In the genomic region with DNA sequence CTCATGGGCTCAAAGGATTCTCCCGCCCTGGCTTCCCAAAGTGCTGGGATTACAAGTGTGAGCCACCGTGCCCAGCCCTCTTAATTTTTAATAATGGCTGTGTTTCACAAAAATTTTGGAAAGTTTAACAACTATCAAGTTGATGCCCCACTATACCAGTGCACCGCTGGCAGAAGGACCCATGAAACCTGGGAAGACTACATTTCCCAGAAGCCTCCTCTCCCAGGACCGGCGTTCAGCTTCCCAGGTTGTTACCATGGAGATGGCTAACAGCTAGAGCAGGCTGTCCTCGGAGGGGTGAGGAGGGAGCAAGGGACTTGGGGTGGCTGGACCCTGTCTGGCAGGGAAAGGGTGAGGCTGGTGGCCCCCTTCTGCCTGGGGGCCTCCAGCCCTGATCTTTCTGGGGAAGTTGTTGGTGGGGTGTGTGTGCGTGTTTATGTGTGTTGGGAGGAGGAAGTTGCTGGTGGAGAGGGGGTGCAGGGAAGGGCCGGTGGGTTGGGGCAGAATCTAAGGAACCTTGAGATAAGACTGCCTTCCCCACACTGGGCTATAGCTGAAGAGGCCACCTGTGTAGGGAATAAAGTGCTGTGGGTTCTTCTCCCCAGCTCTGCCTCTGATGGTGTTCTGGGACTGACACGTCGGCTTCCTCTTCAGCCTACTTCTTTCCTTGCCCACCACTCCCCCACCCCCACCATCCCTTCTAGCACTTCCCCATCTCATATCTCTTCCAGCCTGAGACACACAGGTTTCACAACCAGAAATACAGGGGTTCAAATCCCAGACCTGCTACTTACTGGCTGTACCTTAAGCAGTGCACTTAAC, we compare ENCODE assay signal across 8 cellular contexts. TPM values are rescaled to one million over a fixed set of nuclear protein-coding genes. Genes with fewer than 3 reads are reported as not detected.
DNase-seq lines count a peak whose midpoint lies in the region; ATAC-seq and TF ChIP-seq lines count a peak whose summit lies in the region.

A gene with protein sequence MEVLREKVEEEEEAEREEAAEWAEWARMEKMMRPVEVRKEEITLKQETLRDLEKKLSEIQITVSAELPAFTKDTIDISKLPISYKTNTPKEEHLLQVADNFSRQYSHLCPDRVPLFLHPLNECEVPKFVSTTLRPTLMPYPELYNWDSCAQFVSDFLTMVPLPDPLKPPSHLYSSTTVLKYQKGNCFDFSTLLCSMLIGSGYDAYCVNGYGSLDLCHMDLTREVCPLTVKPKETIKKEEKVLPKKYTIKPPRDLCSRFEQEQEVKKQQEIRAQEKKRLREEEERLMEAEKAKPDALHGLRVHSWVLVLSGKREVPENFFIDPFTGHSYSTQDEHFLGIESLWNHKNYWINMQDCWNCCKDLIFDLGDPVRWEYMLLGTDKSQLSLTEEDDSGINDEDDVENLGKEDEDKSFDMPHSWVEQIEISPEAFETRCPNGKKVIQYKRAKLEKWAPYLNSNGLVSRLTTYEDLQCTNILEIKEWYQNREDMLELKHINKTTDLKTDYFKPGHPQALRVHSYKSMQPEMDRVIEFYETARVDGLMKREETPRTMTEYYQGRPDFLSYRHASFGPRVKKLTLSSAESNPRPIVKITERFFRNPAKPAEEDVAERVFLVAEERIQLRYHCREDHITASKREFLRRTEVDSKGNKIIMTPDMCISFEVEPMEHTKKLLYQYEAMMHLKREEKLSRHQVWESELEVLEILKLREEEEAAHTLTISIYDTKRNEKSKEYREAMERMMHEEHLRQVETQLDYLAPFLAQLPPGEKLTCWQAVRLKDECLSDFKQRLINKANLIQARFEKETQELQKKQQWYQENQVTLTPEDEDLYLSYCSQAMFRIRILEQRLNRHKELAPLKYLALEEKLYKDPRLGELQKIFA (plus strand): TSS at position 251 of the 822 bp plus-strand sequence. CDS start 3,144 bp downstream, outside the sequence.

- H3K4me1 ChIP-seq in mesodermal cell (ENCODE audit: control insufficient read depth, insufficient read depth, low read length, poor library complexity, severe bottlenecking): no peaks in the 10 kb centered on the region

- ATAC-seq in T-cell (replicated peaks in 1 of 4): peak in 3 of 4 experiments; percentile 19 to 25 (median 24)
- ATAC-seq in HG03108 (IDR thresholded peaks at IDR 0.05; ENCODE audit: unreplicated experiment): no peak

- CTCF ChIA-PET in T-cell (lab: Charles Lee): no interaction called here

- no peaks in the 10 kb centered on the region for H3K9me3 Mint-ChIP-seq in T-cell

- peaks cover 0 to 1% of the 10 kb centered on the region in 2 donors for H3K27me3 Mint-ChIP-seq in T-cell

- 39 to 42% methylated on average over 7 to 8 of the region's 10 CpGs for WGBS in mesodermal cell (ENCODE audit: insufficient coverage in 2 of 2), 2 experiments

- no peak within 1 kb of the TSS for H3K27ac Mint-ChIP-seq in T-cell

- H3K27ac ChIP-seq in mesodermal cell (ENCODE audit: low read depth, low read length, severe bottlenecking): peak within 1 kb of the TSS; percentile 45

- H3K9me3 ChIP-seq in mesodermal cell (ENCODE audit: control insufficient read depth, low read length): no peaks in the 10 kb centered on the region

- H3K36me3 Mint-ChIP-seq in T-cell: no peaks in the 10 kb centered on the region

- H3K4me3 ChIP-seq in epithelial cell of esophagus (ENCODE audit: low read length) (no peak within 1 kb of the TSS), mesodermal cell (ENCODE audit: extremely low read depth, insufficient read depth, low read length, poor library complexity, severe bottlenecking) (peak within 1 kb of the TSS; percentile 24)

- TF ChIP-seq CTCF in GM13976 (IDR thresholded peaks at IDR 0.05; ENCODE audit: borderline replicate concordance, control extremely low read depth, extremely low read depth, insufficient read depth, missing control alignments) (no peak), epithelial cell of esophagus (IDR thresholded peaks at IDR 0.05; ENCODE audit: insufficient read depth, low read depth, low read length, missing control alignments) (no peak)

- no peaks in the 10 kb centered on the region for H3K36me3 ChIP-seq in mesodermal cell (ENCODE audit: control insufficient read depth, insufficient read depth, low read length)

- DNase-seq in ACHN: peak; percentile 72
- DNase-seq in GM13976 (ENCODE audit: low spot score): peak; percentile 81
- DNase-seq in NCI-H1105 (lab: John Stamatoyannopoulos, UW): peak; percentile 46
- peak in 3 of 34 experiments; percentile 7 to 28 (median 10) for DNase-seq in T-cell
- DNase-seq in epithelial cell of esophagus (ENCODE audit: low read depth): peak; percentile 53
- no peak for DNase-seq in NCI-H2107 treated with DMSO at 0.1 percent for 48 hours (lab: John Stamatoyannopoulos, UW; ENCODE audit: unreplicated experiment)

- POLR2A ChIA-PET in T-cell (lab: Charles Lee): no interaction called here

- in situ Hi-C loops in ACHN (cut with HindIII; ENCODE audit: low pct_ligation_motif_present, low pct_unique_long_range_greater_than_20kb, low sequenced_read_pairs): no loop called here
- in situ Hi-C loops in GM13976 (cut with MboI; ENCODE audit: low sequenced_read_pairs, unreplicated experiment): no loop called here

- peak within 1 kb of the TSS; percentile 32 to 58 (median 57) for H3K4me3 Mint-ChIP-seq in T-cell

- peaks cover 15 to 24% (median 19%) of the 10 kb centered on the region in 3 donors for H3K4me1 Mint-ChIP-seq in T-cell

RNA-seq across cellular contexts. Expression of the gene that starts here (rescaled TPM):
- not detected for total RNA-seq in T-cell
- 0.33 TPM for polyA plus RNA-seq in mesodermal cell (2013, experiment 1 of 2)
- polyA plus RNA-seq in mesodermal cell (2013, experiment 2 of 2): 0.86 TPM

Comparison
In these comparisons a context has a peak if more than half of its experiments do, and no peak if none do; other contexts are left out.
1. Peak in ATAC-seq in T-cell; RNA of the gene not detected or under 1 TPM.